Comparison of ENCODE assay signal across 24 cellular contexts in genomic region chr18:9697121-9697520, GRCh38. TPM values are rescaled to one million over a fixed set of nuclear protein-coding genes. Genes with fewer than 3 reads are reported as not detected.
"Had no signal": no experiment of that assay in that cellular context is flagged by ENCODE, and none has a peak within 500 bp of the region (broad histone marks: within the 10 kb centered on the region; RNA-seq: fewer than 3 reads in every experiment).

No MANE protein-coding gene starts in this region.

- H3K27me3 Mint-ChIP-seq: activated naive CD4-positive, alpha-beta T cell treated with anti-CD3 and anti-CD28 coated beads, Interleukin-2, amount 50 U/mL, for 24 hours had no signal

- H3K36me3 ChIP-seq: breast epithelium, gastroesophageal sphincter, lower lobe of right lung, pancreas, thoracic aorta, upper lobe of left lung had no signal

- H3K27ac ChIP-seq: breast epithelium, gastroesophageal sphincter, hepatocyte, lower lobe of right lung, pancreas, psoas muscle, thoracic aorta, upper lobe of left lung had no signal

- DNase-seq: activated CD4-positive, alpha-beta memory T cell treated with anti-CD3 and anti-CD28 coated beads for 36 hours; activated CD4-positive, alpha-beta T cell treated with anti-CD3 and anti-CD28 coated beads, Interleukin-2, amount 10 ng/mL, durations not matched to agents 24 days and 14 days; activated CD4-positive, CD25-positive, alpha-beta regulatory T cell treated with anti-CD3 and anti-CD28 coated beads, Interleukin-2, amount 50 U/mL, for 72 hours; activated gamma-delta T cell treated with Interleukin-2 at 50 U/mL for 16 hours; activated naive CD8-positive, alpha-beta T cell treated with anti-CD3 and anti-CD28 coated beads, Interleukin-2, amount 50 U/mL, for 24 hours; activated T-cell treated with anti-CD3 and anti-CD28 coated beads, Interleukin-2, amount 50 U/mL, for 4 hours; effector CD8-positive, alpha-beta T cell; kidney; lower lobe of right lung; mucosa of descending colon; pancreas; psoas muscle; stimulated activated CD4-positive, alpha-beta T cell treated with anti-CD3 and anti-CD28 coated beads, Interleukin-2, amount 100 ng/mL, for 48 hours; stimulated activated naive CD4-positive, alpha-beta T cell treated with Interleukin-2 at 50 U/mL for 16 hours; T-helper 2 cell; upper lobe of left lung had no signal

- H3K9me3 Mint-ChIP-seq: activated CD4-positive, alpha-beta memory T cell treated with anti-CD3 and anti-CD28 coated beads for 36 hours; activated CD4-positive, alpha-beta T cell treated with anti-CD3 and anti-CD28 coated beads, Interleukin-2, amount 10 ng/mL, durations not matched to agents 24 days and 14 days; activated naive CD8-positive, alpha-beta T cell treated with anti-CD3 and anti-CD28 coated beads, Interleukin-2, amount 50 U/mL, for 24 hours; activated T-cell treated with anti-CD3 and anti-CD28 coated beads, Interleukin-2, amount 50 U/mL, for 4 hours; activated T-helper 17 cell treated with anti-CD3 and anti-CD28 coated beads, Interleukin-2, amount 50 U/mL, for 72 hours; central memory CD8-positive, alpha-beta T cell; natural killer cell treated with Interleukin-12 subunit alpha and Interleukin-12 subunit beta and Interleukin-15 and Interleukin-18, amount 100 ng/mL, for 72 hours had no signal

- H3K4me1 ChIP-seq: breast epithelium, gastroesophageal sphincter, pancreas, psoas muscle had no signal

- H3K36me3 Mint-ChIP-seq: activated CD4-positive, alpha-beta memory T cell treated with anti-CD3 and anti-CD28 coated beads for 36 hours; activated naive CD4-positive, alpha-beta T cell treated with anti-CD3 and anti-CD28 coated beads, Interleukin-2, amount 50 U/mL, for 24 hours; natural killer cell treated with Interleukin-12 subunit alpha and Interleukin-12 subunit beta and Interleukin-15 and Interleukin-18, amount 100 ng/mL, for 72 hours had no signal

- H3K4me3 Mint-ChIP-seq: activated CD4-positive, alpha-beta memory T cell treated with anti-CD3 and anti-CD28 coated beads for 36 hours; activated CD4-positive, alpha-beta T cell treated with anti-CD3 and anti-CD28 coated beads, Interleukin-2, amount 10 ng/mL, durations not matched to agents 24 days and 14 days; activated naive CD4-positive, alpha-beta T cell treated with anti-CD3 and anti-CD28 coated beads, Interleukin-2, amount 50 U/mL, for 24 hours; activated naive CD8-positive, alpha-beta T cell treated with anti-CD3 and anti-CD28 coated beads, Interleukin-2, amount 50 U/mL, for 24 hours; activated T-cell treated with anti-CD3 and anti-CD28 coated beads, Interleukin-2, amount 50 U/mL, for 4 hours; activated T-helper 17 cell treated with anti-CD3 and anti-CD28 coated beads, Interleukin-2, amount 50 U/mL, for 72 hours; central memory CD8-positive, alpha-beta T cell had no signal

- H3K4me1 Mint-ChIP-seq: activated naive CD4-positive, alpha-beta T cell treated with anti-CD3 and anti-CD28 coated beads, Interleukin-2, amount 50 U/mL, for 24 hours had no signal

- H3K27me3 ChIP-seq: breast epithelium, gastroesophageal sphincter, hepatocyte, pancreas, upper lobe of left lung had no signal

- H3K27ac Mint-ChIP-seq: activated CD4-positive, alpha-beta memory T cell treated with anti-CD3 and anti-CD28 coated beads for 36 hours; activated CD4-positive, alpha-beta T cell treated with anti-CD3 and anti-CD28 coated beads, Interleukin-2, amount 10 ng/mL, durations not matched to agents 24 days and 14 days; activated naive CD4-positive, alpha-beta T cell treated with anti-CD3 and anti-CD28 coated beads, Interleukin-2, amount 50 U/mL, for 24 hours; activated naive CD8-positive, alpha-beta T cell treated with anti-CD3 and anti-CD28 coated beads, Interleukin-2, amount 50 U/mL, for 24 hours; activated T-helper 17 cell treated with anti-CD3 and anti-CD28 coated beads, Interleukin-2, amount 50 U/mL, for 72 hours had no signal

- H3K4me3 ChIP-seq: breast epithelium, gastroesophageal sphincter, hepatocyte, lower lobe of right lung, mucosa of descending colon, pancreas, psoas muscle, thoracic aorta, upper lobe of left lung had no signal

- H3K9me3 ChIP-seq: breast epithelium, gastroesophageal sphincter, lower lobe of right lung, mucosa of descending colon, pancreas, psoas muscle, thoracic aorta, upper lobe of left lung had no signal

- ATAC-seq: activated naive CD8-positive, alpha-beta T cell treated with anti-CD3 and anti-CD28 coated beads, Interleukin-2, amount 50 U/mL, for 24 hours; activated T-cell treated with anti-CD3 and anti-CD28 coated beads, Interleukin-2, amount 50 U/mL, for 4 hours; activated T-helper 17 cell treated with anti-CD3 and anti-CD28 coated beads, Interleukin-2, amount 50 U/mL, for 72 hours; gastroesophageal sphincter; lower lobe of right lung; mucosa of descending colon; natural killer cell treated with Interleukin-12 subunit alpha and Interleukin-12 subunit beta and Interleukin-15 and Interleukin-18, amount 100 ng/mL, for 72 hours; pancreas; psoas muscle had no signal

RNA-seq across cellular contexts. Expression of gene RAB31, which starts 11.0 kb away (rescaled TPM):
- total RNA-seq: activated CD4-positive, alpha-beta T cell treated with anti-CD3 and anti-CD28 coated beads, Interleukin-2, amount 10 ng/mL, durations not matched to agents 24 days and 14 days had no signal
